In the genomic region with DNA sequence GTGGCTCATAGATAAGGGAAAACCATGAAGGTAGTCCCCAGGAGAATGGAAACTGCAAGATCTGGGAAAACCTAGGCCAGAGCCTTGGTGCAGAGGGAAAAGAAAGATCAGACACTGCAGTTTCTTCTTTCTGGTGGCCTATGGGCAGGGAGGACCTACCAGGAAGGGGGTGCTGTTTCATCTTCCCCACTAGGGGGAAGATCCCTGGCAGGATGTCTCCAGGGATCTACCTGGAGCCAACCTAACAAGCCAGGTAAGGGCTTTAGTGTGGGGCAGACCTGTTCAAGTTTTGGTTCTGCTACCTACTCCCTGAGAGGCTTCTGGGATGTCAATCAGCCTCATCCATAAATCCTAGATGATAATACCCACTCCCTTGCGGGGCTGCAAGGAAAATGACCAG, we compare ENCODE assay signal across 1 cellular context.
TF ChIP-seq lines count a peak whose summit lies in the region.

No MANE protein-coding gene starts in this region.

TF ChIP-seq in IMR-90, 13 proteins besides CTCF, POLR2A, EP300 and RAD21:
- no peak for TF ChIP-seq RCOR1 (IDR thresholded peaks at IDR 0.05; ENCODE audit: insufficient replicate concordance, low read length)
- no peak for TF ChIP-seq CEBPB (IDR thresholded peaks at IDR 0.05; ENCODE audit: low read depth, low read length)
- no peak for TF ChIP-seq BHLHE40 (IDR thresholded peaks at IDR 0.05; ENCODE audit: low read depth, low read length)
- no peak for TF ChIP-seq USF2 (IDR thresholded peaks at IDR 0.05; ENCODE audit: low read depth, low read length)
- no peak for TF ChIP-seq RFX5 (IDR thresholded peaks at IDR 0.05; ENCODE audit: low read depth, low read length)
- no peak for TF ChIP-seq NFE2L2 (IDR thresholded peaks at IDR 0.05; ENCODE audit: low read depth, low read length)
- no peak for TF ChIP-seq MAFK (IDR thresholded peaks at IDR 0.05; ENCODE audit: low read depth, low read length)
- TF ChIP-seq, protein P1, sequence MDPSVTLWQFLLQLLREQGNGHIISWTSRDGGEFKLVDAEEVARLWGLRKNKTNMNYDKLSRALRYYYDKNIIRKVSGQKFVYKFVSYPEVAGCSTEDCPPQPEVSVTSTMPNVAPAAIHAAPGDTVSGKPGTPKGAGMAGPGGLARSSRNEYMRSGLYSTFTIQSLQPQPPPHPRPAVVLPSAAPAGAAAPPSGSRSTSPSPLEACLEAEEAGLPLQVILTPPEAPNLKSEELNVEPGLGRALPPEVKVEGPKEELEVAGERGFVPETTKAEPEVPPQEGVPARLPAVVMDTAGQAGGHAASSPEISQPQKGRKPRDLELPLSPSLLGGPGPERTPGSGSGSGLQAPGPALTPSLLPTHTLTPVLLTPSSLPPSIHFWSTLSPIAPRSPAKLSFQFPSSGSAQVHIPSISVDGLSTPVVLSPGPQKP (IDR thresholded peaks at IDR 0.05; ENCODE audit: borderline replicate concordance, low read depth, low read length) = no peak
- no peak for TF ChIP-seq SMC3 (IDR thresholded peaks at IDR 0.05; ENCODE audit: low read depth, low read length)
